23 cellular contexts compared by ENCODE assay signal in the genomic region with DNA sequence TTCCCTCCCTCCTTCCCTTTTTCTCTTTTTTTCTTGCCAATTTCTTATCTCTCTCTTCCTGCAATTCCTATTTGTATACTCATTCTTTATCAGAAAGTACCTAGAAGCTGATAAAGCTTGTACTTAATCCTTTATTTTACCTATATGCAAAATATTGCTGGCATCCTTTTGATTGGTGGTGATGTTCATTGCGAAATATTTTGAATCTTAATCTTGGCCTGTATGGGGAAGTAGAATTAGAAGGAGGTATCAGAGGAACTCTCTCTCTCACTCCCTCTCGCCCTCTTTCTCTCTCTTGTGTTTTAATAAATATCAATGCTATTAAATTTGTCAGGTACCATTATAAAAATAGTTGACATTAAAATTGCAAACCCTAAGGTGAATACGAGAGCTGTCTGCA. TPM values are rescaled to one million over a fixed set of nuclear protein-coding genes. Genes with fewer than 3 reads are reported as not detected.
"Had no signal": no experiment of that assay in that cellular context is flagged by ENCODE, and none has a peak within 500 bp of the region (broad histone marks: within the 10 kb centered on the region; RNA-seq: fewer than 3 reads in every experiment).

No MANE protein-coding gene starts in this region.

- H3K36me3 ChIP-seq: esophagus muscularis mucosa, heart right ventricle, ovary, sigmoid colon, stomach, tibial artery, upper lobe of right lung, WERI-Rb-1 had no signal

- DNase-seq: activated CD4-positive, alpha-beta T cell treated with anti-CD3 and anti-CD28 coated beads for 48 hours; activated CD4-positive, alpha-beta T cell treated with anti-CD3 and anti-CD28 coated beads, Interleukin-2, amount 50 U/mL, for 48 hours; activated CD8-positive, alpha-beta memory T cell treated with anti-CD3 and anti-CD28 coated beads for 24 hours; activated effector memory CD4-positive, alpha-beta T cell treated with Interleukin-2 at 50 U/mL for 16 hours; activated naive CD4-positive, alpha-beta T cell treated with Interleukin-2 at 50 U/mL for 16 hours; anterior cingulate cortex; effector CD4-positive, alpha-beta T cell; foreskin melanocyte; heart right ventricle; midbrain; naive thymus-derived CD4-positive, alpha-beta T cell; ovary; sigmoid colon; small intestine; stimulated activated CD4-positive, alpha-beta T cell treated with anti-CD3 and anti-CD28 coated beads, Interleukin-1b, Interleukin-23, amount 100 ng/mL, for 48 hours; stimulated activated naive B cell treated with anti-CD40 and anti-IgM and Interleukin-4, amounts not matched to agents 10 μg/mL and 1 μg/mL and 100 μg/mL, for 72 hours; stomach; tibial artery; upper lobe of right lung; WERI-Rb-1 had no signal

- H3K9me3 ChIP-seq: esophagus muscularis mucosa, heart right ventricle, ovary, sigmoid colon, stomach, tibial artery, upper lobe of right lung had no signal

- ATAC-seq: activated CD4-positive, CD25-positive, alpha-beta regulatory T cell treated with anti-CD3 and anti-CD28 coated beads, Interleukin-2, amount 50 U/mL, for 24 hours; naive thymus-derived CD4-positive, alpha-beta T cell; stimulated activated naive B cell treated with anti-CD40 and anti-IgM and Interleukin-4, amounts not matched to agents 10 μg/mL and 1 μg/mL and 100 μg/mL, for 72 hours; upper lobe of right lung had no signal

- H3K4me3 ChIP-seq: esophagus muscularis mucosa, heart right ventricle, ovary, sigmoid colon, stomach, tibial artery, upper lobe of right lung had no signal

- H3K27me3 ChIP-seq: esophagus muscularis mucosa, heart right ventricle, ovary, sigmoid colon, stomach, tibial artery, upper lobe of right lung had no signal

- H3K27ac ChIP-seq: esophagus muscularis mucosa, heart right ventricle, ovary, stomach, tibial artery, upper lobe of right lung, WERI-Rb-1 had no signal

- FAIRE-seq: bronchial epithelial cell, small intestine had no signal

RNA-seq across cellular contexts. Expression of a gene that starts 52.8 kb away (rescaled TPM):
- polyA plus RNA-seq: naive thymus-derived CD4-positive, alpha-beta T cell had no signal
